17 cellular contexts compared by ENCODE assay signal in the genomic region with DNA sequence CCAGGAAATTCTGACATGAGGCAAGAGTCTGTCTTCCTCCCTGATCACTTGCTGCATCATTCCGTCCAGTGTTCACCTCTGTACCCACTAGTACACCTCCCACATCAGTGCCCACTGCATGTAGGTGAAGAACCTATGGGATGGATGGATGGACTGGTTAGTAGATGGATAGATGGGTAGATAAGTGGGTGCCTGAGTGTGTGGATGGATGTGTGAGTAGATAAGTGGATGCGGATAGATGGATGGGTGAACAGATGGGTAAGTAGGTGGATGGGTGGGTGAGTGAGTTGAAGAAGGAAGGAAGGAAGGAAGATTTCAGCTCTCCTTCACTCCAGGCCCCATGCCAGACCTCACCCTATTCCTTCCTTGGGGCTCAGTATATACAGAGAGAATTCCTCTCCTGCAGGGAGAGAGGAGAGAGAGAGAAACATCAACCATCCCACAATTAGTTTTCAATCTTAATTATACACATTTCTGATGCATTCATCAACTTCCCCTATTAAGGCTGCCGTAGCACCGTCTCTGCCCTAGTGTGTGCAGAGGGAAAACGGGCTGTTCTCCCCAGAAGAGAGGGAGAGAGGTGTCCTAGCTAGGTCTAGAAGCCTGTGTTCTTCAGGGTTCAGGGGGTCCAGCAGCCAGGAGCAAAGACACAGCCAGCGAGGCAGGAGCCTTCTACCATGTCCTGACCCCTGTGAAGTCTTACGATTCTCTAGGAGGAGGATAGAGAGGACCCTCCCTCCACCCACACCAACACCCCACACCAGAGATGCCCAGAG.
DNase-seq lines count a peak whose midpoint lies in the region; TF ChIP-seq lines count a peak whose summit lies in the region.
"Had no signal": no experiment of that assay in that cellular context is flagged by ENCODE, and none has a peak within 500 bp of the region (broad histone marks: within the 10 kb centered on the region; RNA-seq: fewer than 3 reads in every experiment).

No MANE protein-coding gene starts in this region.

- H2AFZ ChIP-seq in H9 (ENCODE audit: low read length), result no peak overlapping the region
- H2AFZ ChIP-seq: GM23248 had no signal

- H3K4me3 ChIP-seq in colonic mucosa (no peak overlapping the region), esophagus muscularis mucosa (no peak overlapping the region), endodermal cell (ENCODE audit: low read length) (no peak overlapping the region)
- H3K4me3 ChIP-seq: GM12878, GM23248 had no signal

- no peak overlapping the region for H3K14ac ChIP-seq in H9 (ENCODE audit: insufficient read depth, low read length)

- no peak for TF ChIP-seq EP300 in esophagus muscularis mucosa (IDR thresholded peaks at IDR 0.05)

- H3K23ac ChIP-seq in H9 (ENCODE audit: insufficient read length, low read depth, low read length), result no peak overlapping the region

- no peak for TF ChIP-seq POLR2A in esophagus muscularis mucosa (IDR thresholded peaks at IDR 0.05; ENCODE audit: low read depth)

- no peaks in the 10 kb centered on the region for H3K79me1 ChIP-seq in H9 (ENCODE audit: insufficient read depth, low read depth, low read length, poor library complexity, severe bottlenecking)

- no peak overlapping the region for H2AK5ac ChIP-seq in H9 (ENCODE audit: insufficient read length, low read length)

- H4K20me1 ChIP-seq in H9 (ENCODE audit: control insufficient read depth, insufficient read depth, insufficient read length), result no peaks in the 10 kb centered on the region

- no peak for TF ChIP-seq CTCF in H9 (conservative IDR thresholded peaks at IDR 0.05)
- TF ChIP-seq CTCF in colonic mucosa (IDR thresholded peaks at IDR 0.05), result no peak
- no peak for TF ChIP-seq CTCF in esophagus muscularis mucosa (IDR thresholded peaks at IDR 0.05)
- TF ChIP-seq CTCF in endodermal cell (conservative IDR thresholded peaks at IDR 0.05), result no peak

- H3K27ac ChIP-seq in H9 (ENCODE audit: insufficient read length, low read depth, low read length), result no peak overlapping the region
- H3K27ac ChIP-seq in colonic mucosa, result no peak overlapping the region
- H3K27ac ChIP-seq in esophagus muscularis mucosa (replicated peaks in 1 of 4), result no peak overlapping the region
- H3K27ac ChIP-seq in endodermal cell (ENCODE audit: low read depth, low read length), result no peak overlapping the region
- H3K27ac ChIP-seq: GM23248 had no signal

- H3K36me3 Mint-ChIP-seq in H9 (ENCODE audit: insufficient read depth in 1 of 3, low read depth in 3 of 3) (no peaks in the 10 kb centered on the region), endodermal cell (ENCODE audit: low read depth) (no peaks in the 10 kb centered on the region)
- H3K36me3 Mint-ChIP-seq: CD4-positive, alpha-beta memory T cell had no signal

- no peak overlapping the region for H2BK15ac ChIP-seq in H9 (ENCODE audit: low read depth, low read length)

- no peak overlapping the region for H2BK12ac ChIP-seq in H9 (ENCODE audit: insufficient read length, low read depth, low read length)

- H3K27ac Mint-ChIP-seq in H9 (no peak overlapping the region), endodermal cell (no peak overlapping the region)
- H3K27ac Mint-ChIP-seq: CD4-positive, alpha-beta memory T cell; HFFc6 had no signal

- H4K8ac ChIP-seq in H9 (replicated peaks; ENCODE audit: insufficient read length, low read depth, low read length), result no peak overlapping the region

- no peak overlapping the region for H3K4me3 Mint-ChIP-seq in H9
- H3K4me3 Mint-ChIP-seq in endodermal cell, result no peak overlapping the region
- H3K4me3 Mint-ChIP-seq: CD4-positive, alpha-beta memory T cell; HFFc6 had no signal

- no peaks in the 10 kb centered on the region for H3K23me2 ChIP-seq in H9 (ENCODE audit: insufficient read length, low read depth, low read length, poor library complexity, severe bottlenecking)

- H3K9ac ChIP-seq in H9 (ENCODE audit: extremely low read depth, insufficient read length, low read length), result no peak overlapping the region
- H3K9ac ChIP-seq in colonic mucosa (ENCODE audit: low read depth in 2 of 2, low read length in 2 of 2), result no peak overlapping the region
- H3K9ac ChIP-seq in endodermal cell (ENCODE audit: extremely low read depth, low read length, poor library complexity, severe bottlenecking), result no peak overlapping the region
- H3K9ac ChIP-seq: GM23248 had no signal

- H3K36me3 ChIP-seq in colonic mucosa (no peaks in the 10 kb centered on the region), esophagus muscularis mucosa (no peaks in the 10 kb centered on the region), endodermal cell (ENCODE audit: control insufficient read depth, insufficient read depth, low read length) (no peaks in the 10 kb centered on the region)

- WGBS in H9 (ENCODE audit: extremely low coverage, insufficient read length, low lambda C conversion rate), result no CpG with 5 or more reads among the region's 7 CpGs
- 88% methylated on average over 7 of the region's 7 CpGs for WGBS in esophagus muscularis mucosa
- WGBS in endodermal cell (ENCODE audit: insufficient coverage in 1 of 2, insufficient read length in 1 of 2), 2 experiments, result 96 to 97% methylated on average over 4 to 7 of the region's 7 CpGs

- H3K4me1 ChIP-seq in H9 (ENCODE audit: insufficient read depth, low read length), result no peaks in the 10 kb centered on the region; the same call in 1 of the 2 replicates
- no peaks in the 10 kb centered on the region for H3K4me1 ChIP-seq in colonic mucosa
- no peaks in the 10 kb centered on the region for H3K4me1 ChIP-seq in esophagus muscularis mucosa
- no peaks in the 10 kb centered on the region for H3K4me1 ChIP-seq in endodermal cell (ENCODE audit: control insufficient read depth, insufficient read depth, low read length)

- no peak overlapping the region for H2BK20ac ChIP-seq in H9 (ENCODE audit: low read depth, low read length, poor library complexity, severe bottlenecking)

- no peak overlapping the region for H3K4ac ChIP-seq in H9 (ENCODE audit: low read depth, low read length)

- H4K91ac ChIP-seq in H9 (ENCODE audit: insufficient read length, low read depth, low read length), result no peak overlapping the region

- no peak overlapping the region for H3K56ac ChIP-seq in H9 (ENCODE audit: insufficient read length, low read depth, low read length)

- H3T11ph ChIP-seq in H9 (ENCODE audit: low read length), result no peak overlapping the region

- H3K27me3 ChIP-seq in H9 (ENCODE audit: insufficient read depth, low read length) (no peaks in the 10 kb centered on the region), colonic mucosa (no peaks in the 10 kb centered on the region), esophagus muscularis mucosa (peaks cover 0 to 5% (median 0%) of the 10 kb centered on the region in 4 donors), endodermal cell (ENCODE audit: control insufficient read depth, insufficient read depth, low read length, poor library complexity, severe bottlenecking) (no peaks in the 10 kb centered on the region)

- H3K9me3 Mint-ChIP-seq in H9 (no peaks in the 10 kb centered on the region), endodermal cell (peaks cover 9% of the 10 kb centered on the region)
- H3K9me3 Mint-ChIP-seq: CD4-positive, alpha-beta memory T cell; HFFc6 had no signal

- H3K18ac ChIP-seq in H9 (ENCODE audit: insufficient read length, low read depth, low read length), result no peak overlapping the region

- no peak overlapping the region for H4K5ac ChIP-seq in H9 (ENCODE audit: insufficient read length, low read depth, low read length)

- H3K4me2 ChIP-seq in H9 (ENCODE audit: insufficient read depth, insufficient read length, low read length), result no peak overlapping the region

- H3K4me1 Mint-ChIP-seq in H9 (peaks cover 10 to 26% of the 10 kb centered on the region in 2 experiments), endodermal cell (no peaks in the 10 kb centered on the region)

- H2BK120ac ChIP-seq in H9 (ENCODE audit: low read depth, low read length, poor library complexity, severe bottlenecking), result no peak overlapping the region

- H3K9me3 ChIP-seq in H9 (ENCODE audit: control insufficient read depth, low read depth, low read length) (no peaks in the 10 kb centered on the region), colonic mucosa (no peaks in the 10 kb centered on the region), esophagus muscularis mucosa (peaks cover 0 to 15% (median 5%) of the 10 kb centered on the region in 4 donors), endodermal cell (ENCODE audit: control insufficient read depth, low read length) (peaks cover 7% of the 10 kb centered on the region)

- no peaks in the 10 kb centered on the region for H3K79me2 ChIP-seq in H9 (ENCODE audit: insufficient read depth, low read length)

- intact Hi-C loops in colonic mucosa (cut with DNase I) (no loop called here), esophagus muscularis mucosa (cut with DNase I) (no loop called here)

- no peak overlapping the region for H2BK5ac ChIP-seq in H9 (ENCODE audit: insufficient read length, low read length)

- DNase-seq in H9 (peak; percentile 5), colonic mucosa (peak; percentile 6), esophagus muscularis mucosa (ENCODE audit: extremely low spot score) (peak; percentile 87), RKO (ENCODE audit: low spot score) (no peak), endodermal cell (no peak)
- DNase-seq in NK-92 treated with Interleukin-12 subunit alpha and Interleukin-12 subunit beta, amount 100 ng/mL, for 24 hours (lab: John Stamatoyannopoulos, UW), result no peak
- DNase-seq: C1 segment of cervical spinal cord; CD4-positive, alpha-beta memory T cell; COR-L47; DMS 273 treated with DMSO at 0.1 percent for 48 hours; DMS79; EL; GDM1; GM23248; H7; HFFc6 had no signal

- H3K27me3 Mint-ChIP-seq in H9 (ENCODE audit: low read depth) (peaks cover 17% of the 10 kb centered on the region), endodermal cell (ENCODE audit: insufficient read depth) (peaks cover 4% of the 10 kb centered on the region)

Comparison
In these comparisons a context has a peak if more than half of its experiments do, and no peak if none do; other contexts are left out.
1. DNase-seq: peak in H9 (single experiment), colonic mucosa (single experiment) and esophagus muscularis mucosa (single experiment); none in NK-92 treated with Interleukin-12 subunit alpha and Interleukin-12 subunit beta, amount 100 ng/mL, for 24 hours (single experiment), RKO (single experiment) and endodermal cell (single experiment).